In the genomic region with DNA sequence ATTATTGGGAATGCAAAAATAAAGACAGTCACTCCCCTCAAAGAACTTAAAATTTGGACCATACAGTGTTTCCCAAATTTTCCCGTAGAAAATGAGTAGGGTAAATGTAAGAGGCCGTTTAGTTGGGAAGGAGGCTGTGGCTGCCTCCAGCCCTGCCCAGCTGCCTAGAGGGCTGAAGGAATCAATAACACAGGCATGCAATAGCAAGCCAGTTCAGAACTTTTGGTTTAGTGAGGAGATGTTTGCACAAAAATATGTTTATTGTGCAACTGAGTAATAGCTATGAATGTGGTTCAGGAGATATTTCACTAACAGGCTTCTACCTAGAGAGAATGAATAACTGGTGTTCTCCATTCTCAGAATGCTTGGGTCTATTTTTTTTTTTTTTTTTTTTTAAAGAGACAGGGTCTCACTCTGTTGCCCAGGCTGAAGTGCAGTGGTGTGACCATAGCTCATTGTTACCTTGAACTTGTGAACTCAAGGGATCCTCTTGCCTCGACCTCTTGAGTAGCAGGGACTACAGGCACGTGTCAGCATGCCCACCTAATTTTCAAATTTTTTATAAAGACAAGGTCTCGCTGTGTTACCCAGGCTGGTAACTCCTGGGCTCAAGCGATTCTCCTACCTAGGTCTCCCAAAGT, we compare ENCODE assay signal across 2 cellular contexts.
TF ChIP-seq lines count a peak whose summit lies in the region.

No MANE protein-coding gene starts in this region.

TF ChIP-seq in GM12878, 131 proteins besides CTCF, POLR2A, EP300 and RAD21:
- 0 out of 2 replicates have a peak, but pooled peaks have one; percentile 7 for TF ChIP-seq ZNF384 (IDR thresholded peaks at IDR 0.05; ENCODE audit: borderline replicate concordance, low read depth, low read length)
- no peak for TF ChIP-seq MLLT1 (IDR thresholded peaks at IDR 0.05)

TF ChIP-seq in HepG2, 621 proteins besides CTCF, POLR2A, EP300 and RAD21:
- TF ChIP-seq ZNF563 (CRISPR knock-in tag; IDR thresholded peaks at IDR 0.05) (no peak), TARDBP (CRISPR knock-in tag; IDR thresholded peaks at IDR 0.05) (no peak), CEBPG (CRISPR knock-in tag; IDR thresholded peaks at IDR 0.05) (0 out of 2 replicates have a peak, but pooled peaks have one; percentile 13), SALL1 (CRISPR knock-in tag; IDR thresholded peaks at IDR 0.05) (peak; percentile 18; the same call in 1 of the 2 replicates), ZBED4 (CRISPR knock-in tag; IDR thresholded peaks at IDR 0.05; ENCODE audit: borderline replicate concordance) (no peak), CEBPB (IDR thresholded peaks at IDR 0.05; ENCODE audit: borderline replicate concordance, low read depth, low read length) (peak; percentile 72; the same call in 1 of the 2 replicates), ZNF121 (CRISPR knock-in tag; IDR thresholded peaks at IDR 0.05) (peak; percentile 78), ZBTB37 (CRISPR knock-in tag; IDR thresholded peaks at IDR 0.05) (no peak), ZNF749 (CRISPR knock-in tag; IDR thresholded peaks at IDR 0.05; ENCODE audit: borderline replicate concordance) (no peak), FOXA3 (CRISPR knock-in tag; IDR thresholded peaks at IDR 0.05) (no peak), BORCS8-MEF2B (CRISPR knock-in tag; IDR thresholded peaks at IDR 0.05) (no peak), ONECUT2 (CRISPR knock-in tag; IDR thresholded peaks at IDR 0.05) (peak; percentile 39; the same call in 1 of the 2 replicates), GATAD2A (CRISPR knock-in tag; IDR thresholded peaks at IDR 0.05) (0 out of 2 replicates have a peak, but pooled peaks have one; percentile 16), SMC3 (IDR thresholded peaks at IDR 0.05; ENCODE audit: low read length) (no peak), GTF2F1 (IDR thresholded peaks at IDR 0.05; ENCODE audit: low read length) (no peak), RBM22 (optimal IDR thresholded peaks at IDR 0.05; ENCODE audit: low read length) (peak; percentile 59)
- TF ChIP-seq, protein P1, sequence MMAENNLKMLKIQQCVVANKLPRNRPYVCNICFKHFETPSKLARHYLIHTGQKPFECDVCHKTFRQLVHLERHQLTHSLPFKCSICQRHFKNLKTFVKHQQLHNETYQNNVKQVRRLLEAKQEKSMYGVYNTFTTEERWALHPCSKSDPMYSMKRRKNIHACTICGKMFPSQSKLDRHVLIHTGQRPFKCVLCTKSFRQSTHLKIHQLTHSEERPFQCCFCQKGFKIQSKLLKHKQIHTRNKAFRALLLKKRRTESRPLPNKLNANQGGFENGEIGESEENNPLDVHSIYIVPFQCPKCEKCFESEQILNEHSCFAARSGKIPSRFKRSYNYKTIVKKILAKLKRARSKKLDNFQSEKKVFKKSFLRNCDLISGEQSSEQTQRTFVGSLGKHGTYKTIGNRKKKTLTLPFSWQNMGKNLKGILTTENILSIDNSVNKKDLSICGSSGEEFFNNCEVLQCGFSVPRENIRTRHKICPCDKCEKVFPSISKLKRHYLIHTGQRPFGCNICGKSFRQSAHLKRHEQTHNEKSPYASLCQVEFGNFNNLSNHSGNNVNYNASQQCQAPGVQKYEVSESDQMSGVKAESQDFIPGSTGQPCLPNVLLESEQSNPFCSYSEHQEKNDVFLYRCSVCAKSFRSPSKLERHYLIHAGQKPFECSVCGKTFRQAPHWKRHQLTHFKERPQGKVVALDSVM (CRISPR knock-in tag; IDR thresholded peaks at IDR 0.05) = peak; percentile 49; the same call in 1 of the 2 replicates
- TF ChIP-seq, protein P2, sequence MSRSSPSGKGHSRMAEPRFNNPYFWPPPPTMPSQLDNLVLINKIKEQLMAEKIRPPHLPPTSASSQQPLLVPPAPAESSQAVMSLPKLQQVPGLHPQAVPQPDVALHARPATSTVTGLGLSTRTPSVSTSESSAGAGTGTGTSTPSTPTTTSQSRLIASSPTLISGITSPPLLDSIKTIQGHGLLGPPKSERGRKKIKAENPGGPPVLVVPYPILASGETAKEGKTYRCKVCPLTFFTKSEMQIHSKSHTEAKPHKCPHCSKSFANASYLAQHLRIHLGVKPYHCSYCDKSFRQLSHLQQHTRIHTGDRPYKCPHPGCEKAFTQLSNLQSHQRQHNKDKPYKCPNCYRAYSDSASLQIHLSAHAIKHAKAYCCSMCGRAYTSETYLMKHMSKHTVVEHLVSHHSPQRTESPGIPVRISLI (CRISPR knock-in tag; IDR thresholded peaks at IDR 0.05; ENCODE audit: borderline replicate concordance) = 0 out of 2 replicates have a peak, but pooled peaks have one; percentile 33
TF ChIP-seq in HepG2: peak in this region for 9.
